ENCODE assay signal across 21 cellular contexts in genomic region chr4:158239196-158239595, GRCh38. TPM values are rescaled to one million over a fixed set of nuclear protein-coding genes. Genes with fewer than 3 reads are reported as not detected.
DNase-seq lines count a peak whose midpoint lies in the region; ATAC-seq, FAIRE-seq and TF ChIP-seq lines count a peak whose summit lies in the region.
"Had no signal": no experiment of that assay in that cellular context is flagged by ENCODE, and none has a peak within 500 bp of the region (broad histone marks: within the 10 kb centered on the region; RNA-seq: fewer than 3 reads in every experiment).

No MANE protein-coding gene starts in this region.

- FAIRE-seq in D721Med (lab: Jason Lieb, UNC): no peak
- FAIRE-seq: A204.1, GM12892, GM18507 had no signal

- peak overlapping the region; percentile 36 for H3K4ac ChIP-seq in mesendoderm (ENCODE audit: low read depth, low read length)

- no peak overlapping the region for H2BK120ac ChIP-seq in mesendoderm (ENCODE audit: low read depth, low read length)

- H3K18ac ChIP-seq in mesendoderm (ENCODE audit: low read length): no peak overlapping the region

- DNase-seq in cerebellum (ENCODE audit: low spot score): peak; percentile 54
- DNase-seq in mesendoderm: no peak
- no peak for DNase-seq in lower lobe of right lung
- DNase-seq in OCI-M1 (lab: John Stamatoyannopoulos, UW): no peak
- DNase-seq in islet precursor cell: no peak
- no peak for DNase-seq in D721Med (ENCODE audit: insufficient read length, low spot score)
- DNase-seq: ACHN; BE2C; CD4-positive, CD25-positive, alpha-beta regulatory T cell; CD8-positive, alpha-beta memory T cell; COR-L47; GDM1; GM23248 had no signal

- H3K79me2 ChIP-seq in mesendoderm (ENCODE audit: control insufficient read depth, insufficient read depth, low read length): no peaks in the 10 kb centered on the region

- no peak overlapping the region for H3K9ac ChIP-seq in mesendoderm (ENCODE audit: low read length)
- H3K9ac ChIP-seq: GM23248 had no signal

- no peak overlapping the region for H3K56ac ChIP-seq in mesendoderm (ENCODE audit: low read length)

- H3K4me3 ChIP-seq in mesendoderm (ENCODE audit: low read length) (no peak overlapping the region), lower lobe of right lung (no peak overlapping the region)
- H3K4me3 ChIP-seq: GM23248, HAP-1 had no signal

- TF ChIP-seq CTCF in lower lobe of right lung (IDR thresholded peaks at IDR 0.05): no peak
- no peak for TF ChIP-seq CTCF in D721Med (IDR thresholded peaks at IDR 0.05; ENCODE audit: insufficient read depth, missing control alignments)

- H3K36me3 ChIP-seq in mesendoderm (ENCODE audit: control insufficient read depth, insufficient read depth, low read length) (no peaks in the 10 kb centered on the region), lower lobe of right lung (no peaks in the 10 kb centered on the region)
- H3K36me3 ChIP-seq: BE2C, HAP-1 had no signal

- H3K23ac ChIP-seq in mesendoderm (ENCODE audit: low read length): no peak overlapping the region

- WGBS in mesendoderm (ENCODE audit: extremely low coverage, insufficient coverage, low lambda C conversion rate): no CpG with 5 or more reads among the region's 2 CpGs

- H2BK5ac ChIP-seq in mesendoderm (ENCODE audit: low read length): no peak overlapping the region

- no peaks in the 10 kb centered on the region for H3K27me3 ChIP-seq in mesendoderm (ENCODE audit: insufficient read depth, low read length, poor library complexity)
- no peaks in the 10 kb centered on the region for H3K27me3 ChIP-seq in lower lobe of right lung (ENCODE audit: low read depth)
- H3K27me3 ChIP-seq: BE2C had no signal

- H3K27ac ChIP-seq in angular gyrus (ENCODE audit: low read depth, low read length) (peak overlapping the region; percentile 97), mesendoderm (ENCODE audit: low read depth, low read length) (no peak overlapping the region), lower lobe of right lung (no peak overlapping the region)
- H3K27ac ChIP-seq: GM23248, HL-60 had no signal

- no peak overlapping the region for H2BK15ac ChIP-seq in mesendoderm (replicated peaks; ENCODE audit: low read depth)

- no peak for ATAC-seq in lower lobe of right lung

- H3K4me1 ChIP-seq in mesendoderm (ENCODE audit: control insufficient read depth, low read depth, low read length): no peaks in the 10 kb centered on the region
- H3K4me1 ChIP-seq in lower lobe of right lung: no peaks in the 10 kb centered on the region
- H3K4me1 ChIP-seq: BE2C had no signal

- no peak overlapping the region for H2AK5ac ChIP-seq in mesendoderm (ENCODE audit: low read length)

- H3K79me1 ChIP-seq in mesendoderm (ENCODE audit: low read length): no peaks in the 10 kb centered on the region

- H4K5ac ChIP-seq in mesendoderm (ENCODE audit: low read length): no peak overlapping the region

- H4K8ac ChIP-seq in mesendoderm (ENCODE audit: low read depth, low read length): no peak overlapping the region

- H3K9me3 ChIP-seq in lower lobe of right lung: no peaks in the 10 kb centered on the region
- H3K9me3 ChIP-seq: BE2C, HAP-1 had no signal

- intact Hi-C loops in lower lobe of right lung (cut with DNase I): no loop called here

- no peak overlapping the region for H3K4me2 ChIP-seq in mesendoderm (ENCODE audit: low read length)

RNA-seq across cellular contexts. Expression of gene TMEM144, which starts 28.9 kb away (rescaled TPM):
- total RNA-seq in cerebellum (4.0 TPM), lower lobe of right lung (13.1 TPM)
- polyA plus RNA-seq in mesendoderm (2013, experiment 1 of 2): 1.7 TPM
- 1.6 TPM for polyA plus RNA-seq in mesendoderm (2013, experiment 2 of 2)
- total RNA-seq: CD4-positive, CD25-positive, alpha-beta regulatory T cell; HT1080 had no signal
- polyA plus RNA-seq: CD4-positive, CD25-positive, alpha-beta regulatory T cell; CD8-positive, alpha-beta memory T cell; IgD-negative memory B cell had no signal
